Comparison of ENCODE assay signal across 26 cellular contexts in genomic region chr7:34317039-34317438, GRCh38.
DNase-seq lines count a peak whose midpoint lies in the region; ATAC-seq, FAIRE-seq and TF ChIP-seq lines count a peak whose summit lies in the region.
"Had no signal": no experiment of that assay in that cellular context is flagged by ENCODE, and none has a peak within 500 bp of the region (broad histone marks: within the 10 kb centered on the region; RNA-seq: fewer than 3 reads in every experiment).

No MANE protein-coding gene starts in this region.

- H3K9me3 ChIP-seq in HepG2 (ENCODE audit: low read length) (no peaks in the 10 kb centered on the region), right lobe of liver (no peaks in the 10 kb centered on the region), colonic mucosa (no peaks in the 10 kb centered on the region)
- H3K9me3 ChIP-seq: BE2C had no signal

- CTCF ChIA-PET in HepG2 (lab: Yijun Ruan, JAX; ENCODE audit: low intra/inter-chr PET ratio, low total read pairs), result no interaction called here

- TF ChIP-seq EP300 in HepG2 (IDR thresholded peaks at IDR 0.05; ENCODE audit: low read depth in 2 of 2, low read length in 2 of 2) (no peak), HepG2 (CRISPR knock-in tag; IDR thresholded peaks at IDR 0.05; ENCODE audit: borderline replicate concordance) (no peak)

- in situ Hi-C loops in HepG2 (cut with HindIII; ENCODE audit: extremely low pct_ligation_motif_present, low pct_unique_long_range_greater_than_20kb), result loop anchor here (5.0 kb wide), 1 partner anchor 280 kb away; no protein-coding TSS in a partner anchor

- no peaks in the 10 kb centered on the region for H3K79me2 ChIP-seq in HepG2 (ENCODE audit: insufficient read depth, low read length)

- H3K4me3 ChIP-seq in HepG2 (replicated peaks in 1 of 3; ENCODE audit: insufficient read depth in 1 of 3, low read depth in 2 of 3, low read length in 3 of 3), result no peak overlapping the region
- H3K4me3 ChIP-seq in right lobe of liver, result no peak overlapping the region
- no peak overlapping the region for H3K4me3 ChIP-seq in colonic mucosa
- H3K4me3 ChIP-seq: BLaER1 treated with 17β-estradiol and CSF1 and Interleukin-3, amounts not matched to agents 10 nM and 100 nM; GM12878; GM23248 had no signal

- intact Hi-C loops in HepG2 (cut with micrococcal nuclease; ENCODE audit: unreplicated experiment), result no loop called here
- intact Hi-C loops in right lobe of liver (cut with DNase I), result no loop called here
- intact Hi-C loops in colonic mucosa (cut with DNase I), result no loop called here
- intact Hi-C loops in left colon (cut with DNase I, micrococcal nuclease), result no loop called here

- H3K27me3 ChIP-seq in HepG2 (ENCODE audit: control insufficient read depth in 1 of 2, insufficient read depth in 2 of 2, low read length in 2 of 2), result 0 out of 5 replicates have a peak, but pooled peaks cover 0 to 3% of the 10 kb centered on the region in 2 experiments
- H3K27me3 ChIP-seq in right lobe of liver, result no peaks in the 10 kb centered on the region
- H3K27me3 ChIP-seq in colonic mucosa, result no peaks in the 10 kb centered on the region
- H3K27me3 ChIP-seq: BLaER1 treated with 17β-estradiol and CSF1 and Interleukin-3, amounts not matched to agents 10 nM and 100 nM had no signal

- H4K20me1 ChIP-seq in HepG2 (ENCODE audit: insufficient read depth, low read length), result no peaks in the 10 kb centered on the region; the same call in 1 of the 2 replicates
- H4K20me1 ChIP-seq: BLaER1 treated with 17β-estradiol and CSF1 and Interleukin-3, amounts not matched to agents 10 nM and 100 nM had no signal

- no peaks in the 10 kb centered on the region for H3K36me3 ChIP-seq in HepG2 (replicated peaks in 1 of 2; ENCODE audit: control insufficient read depth in 1 of 2, insufficient read depth in 2 of 2, low read length in 2 of 2)
- no peaks in the 10 kb centered on the region for H3K36me3 ChIP-seq in right lobe of liver
- H3K36me3 ChIP-seq in colonic mucosa, result no peaks in the 10 kb centered on the region
- H3K36me3 ChIP-seq: BE2C; BLaER1 treated with 17β-estradiol and CSF1 and Interleukin-3, amounts not matched to agents 10 nM and 100 nM had no signal

- 27% methylated on average over 1 of the region's 1 CpG for WGBS in HepG2 (ENCODE audit: low lambda C conversion rate)
- WGBS in right lobe of liver (ENCODE audit: insufficient coverage, low coverage, low lambda C conversion rate, missing lambda C conversion rate), result 80% methylated on average over 1 of the region's 1 CpG

- no peak for FAIRE-seq in HepG2 (lab: Jason Lieb, UNC)
- FAIRE-seq: A204.1, D721Med, GM12878, H1 had no signal

- no peak for TF ChIP-seq POLR2A in HepG2 (IDR thresholded peaks at IDR 0.05; ENCODE audit: insufficient read depth in 1 of 2, low read depth in 2 of 2, low read length in 2 of 2)
- TF ChIP-seq POLR2A in right lobe of liver (IDR thresholded peaks at IDR 0.05), result no peak

- H3K27ac ChIP-seq in HepG2 (ENCODE audit: extremely low read length, insufficient read depth, low read length) (no peak overlapping the region), right lobe of liver (no peak overlapping the region), colonic mucosa (no peak overlapping the region)
- H3K27ac ChIP-seq: 22Rv1; BLaER1 treated with 17β-estradiol and CSF1 and Interleukin-3, amounts not matched to agents 10 nM and 100 nM; GM23248 had no signal

- no peak overlapping the region for H2AFZ ChIP-seq in HepG2 (ENCODE audit: low read length)

- H3K4me2 ChIP-seq in HepG2 (ENCODE audit: low read depth, low read length), result no peak overlapping the region
- H3K4me2 ChIP-seq: BLaER1 treated with 17β-estradiol and CSF1 and Interleukin-3, amounts not matched to agents 10 nM and 100 nM had no signal

- BruUV-seq in HepG2 (replicated peaks; lab: Mats Ljungman, UMichigan), result no TSS peak

- no peak for TF ChIP-seq RAD21 in HepG2 (CRISPR knock-in tag; IDR thresholded peaks at IDR 0.05)

- no peak for DNase-seq in HepG2 (ENCODE audit: low spot score)
- DNase-seq in right lobe of liver, result no peak
- DNase-seq in colonic mucosa, result peak; percentile 44
- no peak for DNase-seq in left colon
- DNase-seq in amygdala (lab: John Stamatoyannopoulos, UW), result no peak
- DNase-seq in activated CD4-positive, alpha-beta T cell treated with anti-CD3 and anti-CD28 coated beads for 1 hour, result no peak
- DNase-seq: ACHN; AML-193; BE2C; CD4-positive, alpha-beta T cell; CD8-positive, alpha-beta memory T cell; DMS 273 treated with DMSO at 0.1 percent for 48 hours; DMS79; EL; GDM1; GM23248; H7; HCEC 1CT had no signal

- POLR2A ChIA-PET in HepG2 (lab: Yijun Ruan, JAX), result no interaction called here

- no peak for ATAC-seq in HepG2
- no peak for ATAC-seq in right lobe of liver
- peak; percentile 91 for ATAC-seq in left colon
- ATAC-seq in GM19324 (IDR thresholded peaks at IDR 0.05; ENCODE audit: low FRiP score, unreplicated experiment), result no peak
- ATAC-seq in GM21717 (IDR thresholded peaks at IDR 0.05; ENCODE audit: unreplicated experiment), result no peak
- ATAC-seq: GM12878 had no signal

- H3K4me1 ChIP-seq in HepG2 (ENCODE audit: insufficient read depth, low read length) (peaks cover 6% of the 10 kb centered on the region; the same call in 1 of the 2 replicates), right lobe of liver (peaks cover 0 to 5% (median 0%) of the 10 kb centered on the region in 4 donors), colonic mucosa (no peaks in the 10 kb centered on the region)
- H3K4me1 ChIP-seq: BE2C; BLaER1 treated with 17β-estradiol and CSF1 and Interleukin-3, amounts not matched to agents 10 nM and 100 nM had no signal

- TF ChIP-seq CTCF in HepG2 (CRISPR knock-in tag; IDR thresholded peaks at IDR 0.05), result no peak
- no peak for TF ChIP-seq CTCF in right lobe of liver (IDR thresholded peaks at IDR 0.05)
- TF ChIP-seq CTCF in colonic mucosa (IDR thresholded peaks at IDR 0.05), result no peak

- H3K9ac ChIP-seq in HepG2 (ENCODE audit: insufficient read depth, low read depth, low read length) (no peak overlapping the region), colonic mucosa (ENCODE audit: low read depth in 2 of 2, low read length in 2 of 2) (no peak overlapping the region)
- H3K9ac ChIP-seq: BLaER1 treated with 17β-estradiol and CSF1 and Interleukin-3, amounts not matched to agents 10 nM and 100 nM; GM23248 had no signal

TF ChIP-seq in HepG2, 621 proteins besides CTCF, POLR2A, EP300 and RAD21:
- TF ChIP-seq MAFF (IDR thresholded peaks at IDR 0.05; ENCODE audit: low read depth, low read length) (peak; percentile 93), TOPORS (CRISPR knock-in tag; IDR thresholded peaks at IDR 0.05) (no peak), MAFK (conservative IDR thresholded peaks at IDR 0.05 in 1 of 2, IDR thresholded peaks at IDR 0.05 in 1 of 2; ENCODE audit: low read length in 2 of 2) (peak; percentile 90 to 96)
